Comparison of ENCODE assay signal across 10 cellular contexts in the genomic region with DNA sequence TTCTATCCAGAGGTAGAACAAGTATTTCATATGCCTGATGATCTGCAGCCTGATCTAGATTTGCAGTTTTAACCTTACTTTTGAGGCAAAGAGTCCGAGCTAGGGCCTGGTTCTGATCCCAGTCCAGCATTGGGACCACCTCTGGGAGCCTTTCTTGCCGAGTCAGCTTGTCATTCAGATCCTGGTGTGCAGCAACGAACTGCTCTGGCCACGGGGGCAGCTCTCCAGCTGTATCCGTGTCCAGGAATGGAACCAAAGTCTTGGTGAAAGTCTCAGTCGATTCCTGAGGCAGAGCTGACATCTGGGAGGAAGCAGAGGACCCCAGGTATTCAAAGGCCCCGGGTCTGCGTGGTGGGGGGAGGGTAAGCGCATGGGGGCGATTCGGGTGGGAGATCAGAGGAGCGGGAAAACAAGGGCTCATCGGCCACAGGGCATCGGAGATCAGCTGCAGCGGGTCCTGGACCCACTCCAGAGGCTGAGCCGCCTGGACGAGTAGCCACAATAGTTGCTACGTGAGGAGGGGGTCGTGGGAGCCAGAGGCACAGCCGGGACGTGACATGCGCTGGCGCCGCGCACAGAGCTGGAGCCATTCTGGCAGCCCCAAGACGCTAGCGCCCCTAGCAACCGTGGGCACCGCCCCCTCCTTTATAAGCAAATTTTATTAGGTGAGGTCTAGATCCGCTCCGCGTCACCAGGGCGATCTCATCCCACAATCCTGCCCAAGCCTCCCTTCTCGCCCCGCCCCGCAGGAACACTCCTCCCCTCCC. TPM values are rescaled to one million over a fixed set of nuclear protein-coding genes. Genes with fewer than 3 reads are reported as not detected.
DNase-seq lines count a peak whose midpoint lies in the region; ATAC-seq and TF ChIP-seq lines count a peak whose summit lies in the region.
"Had no signal": no experiment of that assay in that cellular context is flagged by ENCODE, and none has a peak within 500 bp of the region (broad histone marks: within the 10 kb centered on the region; RNA-seq: fewer than 3 reads in every experiment).

No MANE protein-coding gene starts in this region.

- no peaks in the 10 kb centered on the region for H3K36me3 ChIP-seq in BE2C

- peak overlapping the region in 6 of 8 donors; percentile 30 to 72 (median 61) for H3K4me3 Mint-ChIP-seq in naive B cell
- H3K4me3 Mint-ChIP-seq: activated naive CD8-positive, alpha-beta T cell had no signal

- no peaks in the 10 kb centered on the region for H3K4me1 ChIP-seq in BE2C
- H3K4me1 ChIP-seq: Caco-2 had no signal

- peaks cover 0 to 2% (median 0%) of the 10 kb centered on the region in 7 donors for H3K9me3 Mint-ChIP-seq in naive B cell

- H3K27me3 ChIP-seq in BE2C = peaks cover 5% of the 10 kb centered on the region; the same call in 1 of the 2 replicates

- ATAC-seq in naive B cell (ENCODE audit: low read depth in 2 of 2) (peak; percentile 68 to 70), GM19324 (IDR thresholded peaks at IDR 0.05; ENCODE audit: low FRiP score, unreplicated experiment) (no peak)

- TF ChIP-seq CTCF in BE2C (IDR thresholded peaks at IDR 0.05; ENCODE audit: low read depth, low read length) = no peak
- no peak for TF ChIP-seq CTCF in coronary artery (IDR thresholded peaks at IDR 0.05)

- peak overlapping the region in 4 of 6 donors; percentile 38 to 96 (median 60) for H3K27ac Mint-ChIP-seq in naive B cell
- H3K27ac Mint-ChIP-seq: activated naive CD8-positive, alpha-beta T cell had no signal

- no peak overlapping the region for H3K27ac ChIP-seq in coronary artery

- peak; percentile 27 for DNase-seq in BE2C
- DNase-seq in NCI-H1105 treated with DMSO at 0.1 percent for 48 hours (lab: John Stamatoyannopoulos, UW) = peak; percentile 46
- no peak for DNase-seq in coronary artery (ENCODE audit: low spot score)
- DNase-seq in naive B cell = no peak
- DNase-seq in DMS153 treated with DMSO at 0.1 percent for 48 hours (lab: John Stamatoyannopoulos, UW; ENCODE audit: unreplicated experiment) = no peak
- no peak for DNase-seq in activated CD8-positive, alpha-beta memory T cell treated with anti-CD3 and anti-CD28 coated beads, Interleukin-2, amount 50 U/mL, for 4 hours
- DNase-seq in effector CD4-positive, alpha-beta T cell = no peak
- DNase-seq: Caco-2 had no signal

- peaks cover 9 to 32% (median 18%) of the 10 kb centered on the region in 3 donors for H3K4me1 Mint-ChIP-seq in naive B cell

- peaks cover 18 to 53% (median 36%) of the 10 kb centered on the region in 3 donors for H3K27me3 Mint-ChIP-seq in naive B cell

- H3K4me3 ChIP-seq in BE2C (ENCODE audit: low read depth, low read length) (peak overlapping the region; percentile 51), coronary artery (peak overlapping the region; percentile 45)

- no peaks in the 10 kb centered on the region for H3K36me3 Mint-ChIP-seq in naive B cell
- H3K36me3 Mint-ChIP-seq: activated naive CD8-positive, alpha-beta T cell had no signal

- no peaks in the 10 kb centered on the region for H3K9me3 ChIP-seq in BE2C
- H3K9me3 ChIP-seq: Caco-2 had no signal

RNA-seq across cellular contexts. Expression of gene BSDC1, which starts 32.4 kb away (rescaled TPM):
- 58.7 TPM for polyA plus RNA-seq in BE2C (2012; ENCODE audit: insufficient read depth, insufficient read length, low read depth)
- 10 to 100 TPM; 22.8 to 66.7 (median 44.0) TPM for polyA plus RNA-seq in naive B cell (ENCODE audit: low read depth in 6 of 6)

RNA-seq across cellular contexts. Expression of gene ZBTB8B, which starts 38.2 kb away (rescaled TPM):
- 0.03 TPM for polyA plus RNA-seq in BE2C (2012; ENCODE audit: insufficient read depth, insufficient read length, low read depth)
- polyA plus RNA-seq in naive B cell (ENCODE audit: low read depth in 6 of 6) = not detected

Comparison
In these comparisons a context has a peak if more than half of its experiments do, and no peak if none do; other contexts are left out.
1. DNase-seq: peak in BE2C (single experiment) and NCI-H1105 treated with DMSO at 0.1 percent for 48 hours (single experiment); none in coronary artery (single experiment), naive B cell (single experiment), DMS153 treated with DMSO at 0.1 percent for 48 hours (single experiment), activated CD8-positive, alpha-beta memory T cell treated with anti-CD3 and anti-CD28 coated beads, Interleukin-2, amount 50 U/mL, for 4 hours (single experiment) and effector CD4-positive, alpha-beta T cell (single experiment).